Comparison of ENCODE assay signal across 30 cellular contexts in the genomic region with DNA sequence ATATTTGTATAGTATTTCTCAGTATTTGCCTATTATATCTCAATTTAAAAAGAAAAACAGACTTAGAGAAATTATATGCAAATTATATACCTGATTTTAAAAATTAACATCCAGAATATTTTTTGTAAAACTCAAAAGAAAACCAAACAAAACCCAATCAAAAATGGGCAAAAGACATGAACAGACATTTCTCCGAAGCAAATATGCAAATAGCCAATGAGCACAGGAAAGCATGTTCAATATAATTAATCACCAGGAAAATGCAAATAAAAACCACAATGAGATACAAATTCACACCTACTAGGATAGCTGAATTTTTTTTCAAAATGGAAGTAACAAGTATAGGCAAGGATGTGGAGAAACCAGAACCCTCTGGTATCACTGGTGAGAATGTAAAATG.
"Had no signal": no experiment of that assay in that cellular context is flagged by ENCODE, and none has a peak within 500 bp of the region (broad histone marks: within the 10 kb centered on the region; RNA-seq: fewer than 3 reads in every experiment).

No MANE protein-coding gene starts in this region.

- H3K9me3 ChIP-seq: colonic mucosa, esophagus squamous epithelium had no signal

- FAIRE-seq: astrocyte, bronchial epithelial cell, endometrium, endothelial cell of umbilical vein had no signal

- H3K27me3 ChIP-seq: brain microvascular endothelial cell, colonic mucosa, esophagus squamous epithelium had no signal

- H3K36me3 ChIP-seq: colonic mucosa had no signal

- DNase-seq: activated B cell treated with CpG ODN at 0.5 μM for 24 hours; activated CD4-positive, alpha-beta T cell treated with anti-CD3 and anti-CD28 coated beads for 48 hours; activated CD4-positive, alpha-beta T cell treated with anti-CD3 and anti-CD28 coated beads, Interleukin-2, amount 50 U/mL, for 1 hour; activated CD4-positive, alpha-beta T cell treated with anti-CD3 and anti-CD28 coated beads, Interleukin-2, amount 50 U/mL, for 48 hours; activated CD8-positive, alpha-beta memory T cell treated with anti-CD3 and anti-CD28 coated beads, Interleukin-2, amount 10 ng/mL, durations not matched to agents 7 days and 5 days; activated CD8-positive, alpha-beta memory T cell treated with anti-CD3 and anti-CD28 coated beads, Interleukin-2, amount 50 U/mL, for 4 hours; activated CD8-positive, alpha-beta T cell treated with anti-CD3 and anti-CD28 coated beads for 36 hours; activated effector memory CD4-positive, alpha-beta T cell treated with Interleukin-2 at 50 U/mL for 16 hours; activated gamma-delta T cell treated with Interleukin-2 at 50 U/mL for 16 hours; activated naive CD4-positive, alpha-beta T cell treated with anti-CD3 and anti-CD28 coated beads, Interleukin-2, amount 50 U/mL, for 16 hours; activated naive CD4-positive, alpha-beta T cell treated with Interleukin-2 at 50 U/mL for 16 hours; activated T-cell treated with anti-CD3 and anti-CD28 coated beads, Interleukin-2, amount 50 U/mL, for 1 hour; amniotic stem cell; anterior cingulate cortex; brain microvascular endothelial cell; caudate nucleus; colonic mucosa; effector CD8-positive, alpha-beta T cell; esophagus squamous epithelium; foreskin melanocyte; head of caudate nucleus; T-helper 1 cell; T-helper 17 cell; T1000; WERI-Rb-1 had no signal

- H3K4me1 ChIP-seq: colonic mucosa had no signal

- H3K27ac ChIP-seq: brain microvascular endothelial cell, colonic mucosa, epithelial cell of prostate, esophagus squamous epithelium, WERI-Rb-1 had no signal

- H3K4me3 ChIP-seq: colonic mucosa, esophagus squamous epithelium had no signal

- ATAC-seq: activated CD8-positive, alpha-beta memory T cell treated with anti-CD3 and anti-CD28 coated beads, Interleukin-2, amount 10 ng/mL, durations not matched to agents 7 days and 5 days; activated CD8-positive, alpha-beta T cell treated with anti-CD3 and anti-CD28 coated beads for 36 hours; T-helper 17 cell had no signal
